Comparison of ENCODE assay signal across 8 cellular contexts in the genomic region with DNA sequence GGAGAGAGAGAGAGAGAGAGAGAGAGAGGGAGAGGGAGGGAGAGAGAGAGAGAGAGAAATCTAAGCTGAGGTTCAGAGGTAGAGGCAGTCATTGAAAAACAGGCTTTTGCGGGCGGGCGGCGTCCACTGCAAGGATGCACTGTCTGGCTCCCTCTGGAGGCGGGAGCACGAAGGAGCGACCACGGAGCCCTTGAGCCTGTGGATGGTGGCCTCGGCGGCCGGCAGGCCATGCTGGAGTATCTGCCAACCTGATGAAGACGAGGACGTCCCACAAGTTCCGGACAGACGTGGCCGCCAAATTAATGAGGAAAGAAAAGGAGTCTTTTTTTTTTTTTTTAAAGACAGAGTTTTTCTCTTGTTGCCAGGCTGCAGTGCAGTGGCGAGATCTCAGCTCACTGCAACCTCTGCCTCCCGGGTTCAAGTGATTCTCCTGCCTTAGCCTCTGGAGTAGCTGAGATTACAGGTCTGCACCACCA. TPM values are rescaled to one million over a fixed set of nuclear protein-coding genes. Genes with fewer than 3 reads are reported as not detected.
DNase-seq lines count a peak whose midpoint lies in the region; ATAC-seq and TF ChIP-seq lines count a peak whose summit lies in the region.

No MANE protein-coding gene starts in this region.

- peak; percentile 88 for TF ChIP-seq CTCF in parathyroid adenoma (IDR thresholded peaks at IDR 0.05)
- TF ChIP-seq CTCF in tibial nerve (IDR thresholded peaks at IDR 0.05) = peak; percentile 68 to 82 (median 78)

- no peaks in the 10 kb centered on the region for H3K27me3 Mint-ChIP-seq in activated naive CD4-positive, alpha-beta T cell treated with anti-CD3 and anti-CD28 coated beads for 36 hours (ENCODE audit: low read depth)

- H3K27me3 ChIP-seq in MG63 (no peaks in the 10 kb centered on the region), parathyroid adenoma (ENCODE audit: control insufficient read depth, insufficient read depth, low read length) (no peaks in the 10 kb centered on the region), tibial nerve (no peaks in the 10 kb centered on the region)

- ATAC-seq in GM21526 (IDR thresholded peaks at IDR 0.05; ENCODE audit: low FRiP score, unreplicated experiment) (peak; percentile 51), SK-N-SH treated with all-trans-retinoic acid at 6 μM for 48 hours (peak; percentile 94)

- H3K4me1 Mint-ChIP-seq in activated naive CD4-positive, alpha-beta T cell treated with anti-CD3 and anti-CD28 coated beads for 36 hours (ENCODE audit: low read depth) = peaks cover 13% of the 10 kb centered on the region

- 12 to 13% methylated on average over 18 of the region's 18 CpGs for WGBS in tibial nerve, 2 donors

- H3K27ac ChIP-seq in parathyroid adenoma (no peak overlapping the region), tibial nerve (no peak overlapping the region)

- no peak overlapping the region for H3K9ac ChIP-seq in parathyroid adenoma

- no peaks in the 10 kb centered on the region for H3K79me2 ChIP-seq in parathyroid adenoma

- no peaks in the 10 kb centered on the region for H3K9me3 ChIP-seq in MG63
- H3K9me3 ChIP-seq in parathyroid adenoma (ENCODE audit: control insufficient read depth, low read length) = no peaks in the 10 kb centered on the region
- H3K9me3 ChIP-seq in tibial nerve = no peaks in the 10 kb centered on the region

- no peaks in the 10 kb centered on the region for H3K36me3 ChIP-seq in MG63
- H3K36me3 ChIP-seq in parathyroid adenoma (ENCODE audit: control insufficient read depth, insufficient read depth, low read length) = no peaks in the 10 kb centered on the region
- H3K36me3 ChIP-seq in tibial nerve = no peaks in the 10 kb centered on the region

- H3K4me3 ChIP-seq in MG63 = no peak overlapping the region
- no peak overlapping the region for H3K4me3 ChIP-seq in parathyroid adenoma (ENCODE audit: low read depth, low read length)
- peak overlapping the region in 1 of 4 donors; percentile 34 for H3K4me3 ChIP-seq in tibial nerve

- peaks cover 15% of the 10 kb centered on the region for H3K4me1 ChIP-seq in parathyroid adenoma
- peaks cover 0 to 27% (median 0%) of the 10 kb centered on the region in 4 donors for H3K4me1 ChIP-seq in tibial nerve

- peaks cover 4% of the 10 kb centered on the region for H3K36me3 Mint-ChIP-seq in activated naive CD4-positive, alpha-beta T cell treated with anti-CD3 and anti-CD28 coated beads for 36 hours (ENCODE audit: low read depth)

- H3K9me3 Mint-ChIP-seq in activated naive CD4-positive, alpha-beta T cell treated with anti-CD3 and anti-CD28 coated beads for 36 hours = no peaks in the 10 kb centered on the region

- CTCF ChIA-PET in activated naive CD4-positive, alpha-beta T cell treated with anti-CD3 and anti-CD28 coated beads for 36 hours (lab: Charles Lee) = interaction anchor here (0.6 to 4.9 kb wide), 18 partner anchors 8 to 297 kb away, joined by 3 to 29 read pairs (median 4); a partner anchor contains a TSS

- intact Hi-C loops in activated naive CD4-positive, alpha-beta T cell treated with anti-CD3 and anti-CD28 coated beads for 36 hours (cut with micrococcal nuclease) = loop anchor here (1.0 kb wide), 3 partner anchors 168 to 292 kb away; a partner anchor contains a TSS

- peak; percentile 30 for DNase-seq in COLO829 (ENCODE audit: low spot score)
- peak; percentile 84 for DNase-seq in MG63
- peak; percentile 88 for DNase-seq in activated naive CD4-positive, alpha-beta T cell treated with anti-CD3 and anti-CD28 coated beads for 36 hours
- peak; percentile 87 for DNase-seq in glomerular visceral epithelial cell (ENCODE audit: extremely low spot score)
- DNase-seq in tibial nerve (ENCODE audit: low spot score in 2 of 2) = peak; percentile 78 to 83

- H3K4me3 Mint-ChIP-seq in activated naive CD4-positive, alpha-beta T cell treated with anti-CD3 and anti-CD28 coated beads for 36 hours = peak overlapping the region; percentile 24

- no peak overlapping the region for H3K4me2 ChIP-seq in parathyroid adenoma (ENCODE audit: low read length)

- TF ChIP-seq EP300 in tibial nerve (IDR thresholded peaks at IDR 0.05) = peak in 1 of 2 donors; percentile 22

- H3K27ac Mint-ChIP-seq in activated naive CD4-positive, alpha-beta T cell treated with anti-CD3 and anti-CD28 coated beads for 36 hours = no peak overlapping the region

- TF ChIP-seq POLR2A in tibial nerve (IDR thresholded peaks at IDR 0.05) = no peak

- peak overlapping the region; percentile 89 for H2AFZ ChIP-seq in parathyroid adenoma

TF ChIP-seq in SK-N-SH treated with all-trans-retinoic acid at 6 μM for 48 hours, 23 proteins besides CTCF, POLR2A, EP300 and RAD21:
- TF ChIP-seq PPARA (CRISPR knock-in tag; IDR thresholded peaks at IDR 0.05; ENCODE audit: borderline replicate concordance) = no peak
- TF ChIP-seq GLIS3 (CRISPR knock-in tag; IDR thresholded peaks at IDR 0.05) = no peak
- no peak for TF ChIP-seq ARNTL (CRISPR knock-in tag; IDR thresholded peaks at IDR 0.05; ENCODE audit: borderline replicate concordance, low read depth)
- TF ChIP-seq, protein P1, sequence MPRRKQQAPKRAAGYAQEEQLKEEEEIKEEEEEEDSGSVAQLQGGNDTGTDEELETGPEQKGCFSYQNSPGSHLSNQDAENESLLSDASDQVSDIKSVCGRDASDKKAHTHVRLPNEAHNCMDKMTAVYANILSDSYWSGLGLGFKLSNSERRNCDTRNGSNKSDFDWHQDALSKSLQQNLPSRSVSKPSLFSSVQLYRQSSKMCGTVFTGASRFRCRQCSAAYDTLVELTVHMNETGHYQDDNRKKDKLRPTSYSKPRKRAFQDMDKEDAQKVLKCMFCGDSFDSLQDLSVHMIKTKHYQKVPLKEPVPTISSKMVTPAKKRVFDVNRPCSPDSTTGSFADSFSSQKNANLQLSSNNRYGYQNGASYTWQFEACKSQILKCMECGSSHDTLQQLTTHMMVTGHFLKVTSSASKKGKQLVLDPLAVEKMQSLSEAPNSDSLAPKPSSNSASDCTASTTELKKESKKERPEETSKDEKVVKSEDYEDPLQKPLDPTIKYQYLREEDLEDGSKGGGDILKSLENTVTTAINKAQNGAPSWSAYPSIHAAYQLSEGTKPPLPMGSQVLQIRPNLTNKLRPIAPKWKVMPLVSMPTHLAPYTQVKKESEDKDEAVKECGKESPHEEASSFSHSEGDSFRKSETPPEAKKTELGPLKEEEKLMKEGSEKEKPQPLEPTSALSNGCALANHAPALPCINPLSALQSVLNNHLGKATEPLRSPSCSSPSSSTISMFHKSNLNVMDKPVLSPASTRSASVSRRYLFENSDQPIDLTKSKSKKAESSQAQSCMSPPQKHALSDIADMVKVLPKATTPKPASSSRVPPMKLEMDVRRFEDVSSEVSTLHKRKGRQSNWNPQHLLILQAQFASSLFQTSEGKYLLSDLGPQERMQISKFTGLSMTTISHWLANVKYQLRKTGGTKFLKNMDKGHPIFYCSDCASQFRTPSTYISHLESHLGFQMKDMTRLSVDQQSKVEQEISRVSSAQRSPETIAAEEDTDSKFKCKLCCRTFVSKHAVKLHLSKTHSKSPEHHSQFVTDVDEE (CRISPR knock-in tag; IDR thresholded peaks at IDR 0.05) = no peak
- no peak for TF ChIP-seq TCF4 (CRISPR knock-in tag; IDR thresholded peaks at IDR 0.05; ENCODE audit: borderline replicate concordance)
- no peak for TF ChIP-seq SNAI2 (CRISPR knock-in tag; IDR thresholded peaks at IDR 0.05)
- TF ChIP-seq, protein P2, sequence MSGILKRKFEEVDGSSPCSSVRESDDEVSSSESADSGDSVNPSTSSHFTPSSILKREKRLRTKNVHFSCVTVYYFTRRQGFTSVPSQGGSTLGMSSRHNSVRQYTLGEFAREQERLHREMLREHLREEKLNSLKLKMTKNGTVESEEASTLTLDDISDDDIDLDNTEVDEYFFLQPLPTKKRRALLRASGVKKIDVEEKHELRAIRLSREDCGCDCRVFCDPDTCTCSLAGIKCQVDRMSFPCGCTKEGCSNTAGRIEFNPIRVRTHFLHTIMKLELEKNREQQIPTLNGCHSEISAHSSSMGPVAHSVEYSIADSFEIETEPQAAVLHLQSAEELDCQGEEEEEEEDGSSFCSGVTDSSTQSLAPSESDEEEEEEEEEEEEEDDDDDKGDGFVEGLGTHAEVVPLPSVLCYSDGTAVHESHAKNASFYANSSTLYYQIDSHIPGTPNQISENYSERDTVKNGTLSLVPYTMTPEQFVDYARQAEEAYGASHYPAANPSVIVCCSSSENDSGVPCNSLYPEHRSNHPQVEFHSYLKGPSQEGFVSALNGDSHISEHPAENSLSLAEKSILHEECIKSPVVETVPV (CRISPR knock-in tag; IDR thresholded peaks at IDR 0.05) = no peak

RNA-seq across cellular contexts. Expression of a gene that starts 2.2 kb away (rescaled TPM):
- 2.1 and 5.3 TPM in 2 replicates for total RNA-seq in MG63 (2014; rRNA removed; shearing (Covaris generic); ENCODE audit: low replicate concordance)
- total RNA-seq in activated naive CD4-positive, alpha-beta T cell treated with anti-CD3 and anti-CD28 coated beads for 36 hours = 1 to 10 TPM; 6.1 to 7.5 TPM
- 10 to 100 TPM in 2 of 4 donors, 1 to 10 TPM in 2; 5.7 to 10.3 (median 8.3) TPM for total RNA-seq in tibial nerve

RNA-seq across cellular contexts. Expression of a gene that starts 34.5 kb away (rescaled TPM):
- 35.2 and 49.9 TPM in 2 replicates for total RNA-seq in MG63 (2014; rRNA removed; shearing (Covaris generic); ENCODE audit: low replicate concordance)
- total RNA-seq in activated naive CD4-positive, alpha-beta T cell treated with anti-CD3 and anti-CD28 coated beads for 36 hours = 100 to 1,000 TPM; 102 to 103 TPM
- total RNA-seq in tibial nerve = 10 to 100 TPM in 2 of 4 donors, 1 to 10 TPM in 2; 8.4 to 40.8 (median 15.3) TPM

RNA-seq across cellular contexts. Expression of a gene that starts 34.5 kb away (rescaled TPM):
- total RNA-seq in MG63 (2014; rRNA removed; shearing (Covaris generic); ENCODE audit: low replicate concordance) = 73.7 and 104 TPM in 2 replicates
- 10 to 100 TPM; 74.9 to 79.1 TPM for total RNA-seq in activated naive CD4-positive, alpha-beta T cell treated with anti-CD3 and anti-CD28 coated beads for 36 hours
- total RNA-seq in tibial nerve = 10 to 100 TPM; 17.7 to 40.9 (median 29.8) TPM

RNA-seq across cellular contexts. Expression of a gene that starts 34.8 kb away (rescaled TPM):
- total RNA-seq in MG63 (2014; rRNA removed; shearing (Covaris generic); ENCODE audit: low replicate concordance) = 2.5 and 12.4 TPM in 2 replicates
- 10 to 100 TPM; 24.1 to 26.2 TPM for total RNA-seq in activated naive CD4-positive, alpha-beta T cell treated with anti-CD3 and anti-CD28 coated beads for 36 hours
- total RNA-seq in tibial nerve = 10 to 100 TPM; 11.4 to 27.8 (median 19.0) TPM

Comparison
In these comparisons a context has a peak if more than half of its experiments do, and no peak if none do; other contexts are left out.
1. DNase-seq: peak in every context shown above with its lines; median percentile 88 in activated naive CD4-positive, alpha-beta T cell treated with anti-CD3 and anti-CD28 coated beads for 36 hours; 87 in glomerular visceral epithelial cell; 84 in MG63; 80 in tibial nerve; 30 in COLO829.